Comparison of ENCODE assay signal across 25 cellular contexts in the genomic region with DNA sequence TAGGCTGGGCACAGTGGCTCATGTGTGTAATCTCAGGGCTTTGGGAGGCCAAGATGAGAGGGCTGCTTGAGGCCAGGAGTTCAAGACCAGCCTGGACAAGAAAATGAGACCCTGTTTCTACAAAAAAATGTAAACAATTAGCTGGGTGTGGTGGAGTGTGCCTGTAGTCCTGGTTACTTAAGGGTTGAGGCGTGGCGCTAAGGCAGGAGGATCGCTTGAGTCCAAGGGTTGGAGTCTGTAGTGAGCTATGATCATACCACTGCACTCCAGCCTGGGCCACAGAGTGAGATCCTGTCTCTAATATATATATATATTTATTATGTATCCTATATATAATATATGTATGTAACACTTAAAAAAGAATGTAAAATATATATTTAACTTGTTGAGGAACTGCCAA.
"Had no signal": no experiment of that assay in that cellular context is flagged by ENCODE, and none has a peak within 500 bp of the region (broad histone marks: within the 10 kb centered on the region; RNA-seq: fewer than 3 reads in every experiment).

No MANE protein-coding gene starts in this region.

- H3K4me1 ChIP-seq: suprapubic skin, tibial artery, uterus had no signal

- FAIRE-seq: islet of Langerhans, kidney had no signal

- H3K4me3 Mint-ChIP-seq: immature natural killer cell; mesothelial cell of epicardium; naive thymus-derived CD4-positive, alpha-beta T cell; natural killer cell treated with Interleukin-12 subunit alpha and Interleukin-12 subunit beta and Interleukin-15 and Interleukin-18, amount 100 ng/mL, for 72 hours; stimulated activated naive B cell treated with anti-CD40 and anti-IgM and Interleukin-4, amounts not matched to agents 10 μg/mL and 1 μg/mL and 100 μg/mL, for 72 hours; type B pancreatic cell had no signal

- H3K27me3 ChIP-seq: ovary, right atrium auricular region, right lobe of liver, suprapubic skin, tibial artery, uterus had no signal

- ATAC-seq: naive thymus-derived CD4-positive, alpha-beta T cell; natural killer cell treated with Interleukin-12 subunit alpha and Interleukin-12 subunit beta and Interleukin-15 and Interleukin-18, amount 100 ng/mL, for 72 hours; right lobe of liver; stimulated activated naive B cell treated with anti-CD40 and anti-IgM and Interleukin-4, amounts not matched to agents 10 μg/mL and 1 μg/mL and 100 μg/mL, for 72 hours; stimulated activated naive CD8-positive, alpha-beta T cell treated with anti-CD3 and anti-CD28 coated beads, Interleukin-15, Interleukin-2, amounts not matched to agents 100 U/mL and 50 U/mL, for 24 hours had no signal

- H3K4me3 ChIP-seq: left ventricle myocardium inferior, lung, ovary, right atrium auricular region, right lobe of liver, suprapubic skin, thoracic aorta, tibial artery, uterus had no signal

- H3K36me3 Mint-ChIP-seq: mesothelial cell of epicardium; natural killer cell treated with Interleukin-12 subunit alpha and Interleukin-12 subunit beta and Interleukin-15 and Interleukin-18, amount 100 ng/mL, for 72 hours; stimulated activated naive B cell treated with anti-CD40 and anti-IgM and Interleukin-4, amounts not matched to agents 10 μg/mL and 1 μg/mL and 100 μg/mL, for 72 hours; type B pancreatic cell had no signal

- H3K27ac Mint-ChIP-seq: immature natural killer cell; mesothelial cell of epicardium; naive thymus-derived CD4-positive, alpha-beta T cell; natural killer cell treated with Interleukin-12 subunit alpha and Interleukin-12 subunit beta and Interleukin-15 and Interleukin-18, amount 100 ng/mL, for 72 hours; progenitor cell of endocrine pancreas; stimulated activated naive B cell treated with anti-CD40 and anti-IgM and Interleukin-4, amounts not matched to agents 10 μg/mL and 1 μg/mL and 100 μg/mL, for 72 hours; type B pancreatic cell had no signal

- H3K9me3 ChIP-seq: left ventricle myocardium inferior, ovary, right atrium auricular region, right lobe of liver, suprapubic skin, thoracic aorta, tibial artery, uterus had no signal

- H3K9me3 Mint-ChIP-seq: immature natural killer cell; mesothelial cell of epicardium; natural killer cell treated with Interleukin-12 subunit alpha and Interleukin-12 subunit beta and Interleukin-15 and Interleukin-18, amount 100 ng/mL, for 72 hours; stimulated activated naive B cell treated with anti-CD40 and anti-IgM and Interleukin-4, amounts not matched to agents 10 μg/mL and 1 μg/mL and 100 μg/mL, for 72 hours; type B pancreatic cell had no signal

- H3K36me3 ChIP-seq: left ventricle myocardium inferior, ovary, right atrium auricular region, right lobe of liver, suprapubic skin, thoracic aorta, tibial artery, uterus had no signal

- H3K27ac ChIP-seq: left ventricle myocardium inferior, ovary, right atrium auricular region, suprapubic skin, thoracic aorta, tibial artery, uterus had no signal

- H3K4me1 Mint-ChIP-seq: immature natural killer cell had no signal

- H3K27me3 Mint-ChIP-seq: naive thymus-derived CD4-positive, alpha-beta T cell; stimulated activated naive B cell treated with anti-CD40 and anti-IgM and Interleukin-4, amounts not matched to agents 10 μg/mL and 1 μg/mL and 100 μg/mL, for 72 hours; type B pancreatic cell had no signal

- DNase-seq: hypothalamus; immature natural killer cell; kidney; left ventricle myocardium inferior; mesendoderm; naive thymus-derived CD4-positive, alpha-beta T cell; ovary; right lobe of liver; stimulated activated CD4-positive, alpha-beta T cell treated with anti-CD3 and anti-CD28 coated beads, Interleukin-12 subunit alpha, Interleukin-12 subunit beta, amount 100 ng/mL, for 4 hours; stimulated activated CD4-positive, alpha-beta T cell treated with anti-CD3 and anti-CD28 coated beads, Interleukin-15, amount 100 ng/mL, for 24 hours; stimulated activated CD4-positive, alpha-beta T cell treated with anti-CD3 and anti-CD28 coated beads, Interleukin-2, amount 100 ng/mL, for 24 hours; stimulated activated CD4-positive, alpha-beta T cell treated with anti-CD3 and anti-CD28 coated beads, Interleukin-4, amount 100 ng/mL, for 1 hour; stimulated activated naive B cell treated with anti-CD40 and anti-IgM and Interleukin-4, amounts not matched to agents 10 μg/mL and 1 μg/mL and 100 μg/mL, for 72 hours; stimulated activated naive CD8-positive, alpha-beta T cell treated with anti-CD3 and anti-CD28 coated beads, Interleukin-15, Interleukin-2, amounts not matched to agents 100 U/mL and 50 U/mL, for 24 hours; tibial artery; uterus had no signal
